9 cellular contexts compared by ENCODE assay signal in genomic region chrX:72123471-72124185, GRCh38. TPM values are rescaled to one million over a fixed set of nuclear protein-coding genes. Genes with fewer than 3 reads are reported as not detected.
DNase-seq lines count a peak whose midpoint lies in the region; ATAC-seq and TF ChIP-seq lines count a peak whose summit lies in the region.
"Had no signal": no experiment of that assay in that cellular context is flagged by ENCODE, and none has a peak within 500 bp of the region (broad histone marks: within the 10 kb centered on the region; RNA-seq: fewer than 3 reads in every experiment).

No MANE protein-coding gene starts in this region.

- peak overlapping the region; percentile 66 for H3K4me3 Mint-ChIP-seq in nephron progenitor cell
- H3K4me3 Mint-ChIP-seq in activated T-cell treated with anti-CD3 and anti-CD28 coated beads, Interleukin-2, amount 50 U/mL, for 72 hours: no peak overlapping the region

- peaks cover 2% of the 10 kb centered on the region for H3K27me3 Mint-ChIP-seq in nephron progenitor cell (ENCODE audit: low read depth, poor library complexity)
- peaks cover 67% of the 10 kb centered on the region for H3K27me3 Mint-ChIP-seq in activated T-cell treated with anti-CD3 and anti-CD28 coated beads, Interleukin-2, amount 50 U/mL, for 72 hours (ENCODE audit: low read depth)

- peaks cover 63% of the 10 kb centered on the region for H3K4me1 Mint-ChIP-seq in nephron progenitor cell
- H3K4me1 Mint-ChIP-seq in activated T-cell treated with anti-CD3 and anti-CD28 coated beads, Interleukin-2, amount 50 U/mL, for 72 hours (ENCODE audit: low read depth): peaks cover 19% of the 10 kb centered on the region

- DNase-seq in AG04449 (ENCODE audit: low read depth, low spot score): peak; percentile 12
- DNase-seq in NCI-H69 (lab: John Stamatoyannopoulos, UW): peak; percentile 34
- peak; percentile 69 for DNase-seq in nephron progenitor cell
- DNase-seq in activated T-cell treated with anti-CD3 and anti-CD28 coated beads, Interleukin-2, amount 50 U/mL, for 72 hours: no peak
- no peak for DNase-seq in middle frontal gyrus (ENCODE audit: extremely low spot score, low spot score)
- DNase-seq in activated effector memory CD4-positive, alpha-beta T cell treated with anti-CD3 and anti-CD28 coated beads, Interleukin-2, amount 50 U/mL, for 16 hours: no peak
- DNase-seq: NCI-H526 treated with DMSO at 0.1 percent for 48 hours had no signal

- POLR2A ChIA-PET in AG04449 (lab: Yijun Ruan, JAX): no interaction called here

- H3K9me3 ChIP-seq in esophagus (ENCODE audit: control insufficient read depth in 2 of 2, insufficient read depth in 1 of 2, low read depth in 1 of 2, low read length in 1 of 2): no peaks in the 10 kb centered on the region

- peaks cover 57% of the 10 kb centered on the region for H3K9me3 Mint-ChIP-seq in nephron progenitor cell
- H3K9me3 Mint-ChIP-seq in activated T-cell treated with anti-CD3 and anti-CD28 coated beads, Interleukin-2, amount 50 U/mL, for 72 hours: no peaks in the 10 kb centered on the region

- TF ChIP-seq CTCF in AG04449 (IDR thresholded peaks at IDR 0.05; ENCODE audit: insufficient read depth, low read length, missing control alignments) (no peak), nephron progenitor cell (IDR thresholded peaks at IDR 0.05) (no peak)

- peaks cover under 1% of the 10 kb centered on the region for H3K36me3 Mint-ChIP-seq in nephron progenitor cell (ENCODE audit: low read depth)
- no peaks in the 10 kb centered on the region for H3K36me3 Mint-ChIP-seq in activated T-cell treated with anti-CD3 and anti-CD28 coated beads, Interleukin-2, amount 50 U/mL, for 72 hours (ENCODE audit: insufficient read depth in 2 of 2)

- H3K4me3 ChIP-seq in AG04449 (ENCODE audit: low read depth, low read length) (no peak overlapping the region), esophagus (ENCODE audit: low read depth in 1 of 2, low read length in 2 of 2) (no peak overlapping the region)

- H3K27me3 ChIP-seq in esophagus (ENCODE audit: control insufficient read depth in 1 of 2, insufficient read depth in 2 of 2, low read length in 2 of 2): no peaks in the 10 kb centered on the region

- H3K27ac ChIP-seq in esophagus (ENCODE audit: low read depth in 2 of 2, low read length in 1 of 2): peak overlapping the region; percentile 11 to 40

- CTCF ChIA-PET in AG04449 (lab: Yijun Ruan, JAX): interaction anchor here (1.2 to 10.8 kb wide), 3 partner anchors 81 to 126 kb away, joined by 3 to 155 read pairs (median 40); no protein-coding TSS in a partner anchor

- peaks cover 2% of the 10 kb centered on the region in 2 donors for H3K4me1 ChIP-seq in esophagus (ENCODE audit: control insufficient read depth in 2 of 2, insufficient read depth in 2 of 2, low read length in 1 of 2)

- WGBS in esophagus, 2 donors: 46 to 51% methylated on average over 11 of the region's 11 CpGs

- peak overlapping the region; percentile 99 for H3K27ac Mint-ChIP-seq in nephron progenitor cell
- H3K27ac Mint-ChIP-seq in activated T-cell treated with anti-CD3 and anti-CD28 coated beads, Interleukin-2, amount 50 U/mL, for 72 hours: no peak overlapping the region

- ATAC-seq in activated T-cell treated with anti-CD3 and anti-CD28 coated beads, Interleukin-2, amount 50 U/mL, for 72 hours (replicated peaks in 1 of 2): no peak
- no peak for ATAC-seq in GM18511 (IDR thresholded peaks at IDR 0.05; ENCODE audit: unreplicated experiment)

- no peaks in the 10 kb centered on the region for H3K36me3 ChIP-seq in esophagus (ENCODE audit: control insufficient read depth in 2 of 2, insufficient read depth in 2 of 2, low read length in 1 of 2)

RNA-seq across cellular contexts. Expression of gene RTL5, which starts 8.1 kb away (rescaled TPM):
- polyA plus RNA-seq in esophagus: 1 to 10 TPM in 1 of 2 donors, under 1 TPM in 1; 0.92 to 1.2 TPM
- total RNA-seq in activated T-cell treated with anti-CD3 and anti-CD28 coated beads, Interleukin-2, amount 50 U/mL, for 72 hours: under 1 TPM; 0.17 to 0.74 TPM

RNA-seq across cellular contexts. Expression of gene PIN4, which starts 57.9 kb away (rescaled TPM):
- polyA plus RNA-seq in esophagus: 10 to 100 TPM; 10.5 to 28.6 TPM
- total RNA-seq in activated T-cell treated with anti-CD3 and anti-CD28 coated beads, Interleukin-2, amount 50 U/mL, for 72 hours: 1 to 10 TPM; 4.7 to 6.2 TPM

Comparison
In these comparisons a context has a peak if more than half of its experiments do, and no peak if none do; other contexts are left out.
1. DNase-seq: peak in AG04449 (single experiment), NCI-H69 (single experiment) and nephron progenitor cell (single experiment); none in activated T-cell treated with anti-CD3 and anti-CD28 coated beads, Interleukin-2, amount 50 U/mL, for 72 hours (0 of 2), middle frontal gyrus (single experiment) and activated effector memory CD4-positive, alpha-beta T cell treated with anti-CD3 and anti-CD28 coated beads, Interleukin-2, amount 50 U/mL, for 16 hours (single experiment).